13 cellular contexts compared by ENCODE assay signal in the genomic region with DNA sequence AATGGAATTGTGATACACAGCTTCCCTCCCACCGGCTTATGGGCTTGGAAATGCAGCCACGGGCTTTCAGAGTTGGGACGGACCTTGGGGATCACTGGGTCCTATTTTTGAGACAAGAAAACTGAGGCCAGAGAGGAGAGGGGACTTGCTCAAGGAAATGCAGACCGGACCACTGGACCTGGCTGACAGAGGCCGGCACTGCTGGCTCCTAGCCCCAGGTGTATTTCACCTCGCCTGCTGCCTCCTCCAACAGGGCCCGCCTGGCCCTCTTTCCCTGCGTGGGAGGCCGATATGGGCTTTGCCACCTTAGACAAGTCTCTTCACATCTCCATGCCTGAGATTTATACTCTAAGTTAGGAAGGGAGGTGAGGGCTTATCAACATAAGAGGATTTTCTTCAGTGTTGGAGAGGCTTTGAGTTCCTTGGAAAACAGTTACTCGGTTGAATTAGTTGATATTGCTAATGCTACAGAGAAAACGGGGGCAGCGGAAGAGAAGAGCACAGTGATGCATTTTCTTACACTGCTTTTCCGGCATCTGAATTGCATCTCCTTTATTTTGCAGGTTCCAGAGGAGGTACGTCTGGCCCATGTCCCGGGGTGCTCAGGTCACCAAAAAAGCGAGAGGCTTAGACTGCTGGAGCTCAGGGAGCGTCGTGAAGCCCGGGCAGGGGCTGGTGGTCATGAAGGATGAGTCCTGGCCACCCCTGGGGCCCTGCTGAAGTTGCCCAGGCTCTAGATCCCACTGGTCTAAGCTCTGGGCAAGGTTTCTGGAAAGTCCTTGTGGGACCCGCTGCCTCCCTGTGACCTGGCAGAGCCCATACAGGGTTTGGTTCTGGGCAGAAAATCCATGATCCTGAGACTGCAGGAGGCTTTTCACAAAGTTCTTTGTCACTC.
"Had no signal": no experiment of that assay in that cellular context is flagged by ENCODE, and none has a peak within 500 bp of the region (broad histone marks: within the 10 kb centered on the region; RNA-seq: fewer than 3 reads in every experiment).

No MANE protein-coding gene starts in this region.

- H3K27ac ChIP-seq: left ventricle myocardium inferior, pancreas, tibial artery, vagina had no signal

- H3K27me3 Mint-ChIP-seq: activated B cell treated with CpG ODN at 0.5 μM for 24 hours; activated naive CD8-positive, alpha-beta T cell had no signal

- H3K27ac Mint-ChIP-seq: activated B cell treated with CpG ODN at 0.5 μM for 24 hours had no signal

- H3K4me3 Mint-ChIP-seq: activated B cell treated with CpG ODN at 0.5 μM for 24 hours; activated naive CD8-positive, alpha-beta T cell had no signal

- H3K4me3 ChIP-seq: left ventricle myocardium inferior, pancreas, tibial artery, vagina had no signal

- ATAC-seq: pancreas had no signal

- H3K27me3 ChIP-seq: pancreas, tibial artery, vagina had no signal

- H3K4me1 ChIP-seq: pancreas, tibial artery, vagina had no signal

- H3K9me3 Mint-ChIP-seq: activated B cell treated with CpG ODN at 0.5 μM for 24 hours had no signal

- H3K9me3 ChIP-seq: left ventricle myocardium inferior, pancreas, tibial artery, vagina had no signal

- DNase-seq: activated B cell treated with CpG ODN at 0.5 μM for 24 hours; activated CD4-positive, alpha-beta T cell treated with anti-CD3 and anti-CD28 coated beads, Interleukin-2, amount 50 U/mL, for 1 hour; activated effector memory CD4-positive, alpha-beta T cell treated with Interleukin-2 at 50 U/mL for 16 hours; activated T-cell treated with anti-CD3 and anti-CD28 coated beads, Interleukin-2, amount 50 U/mL, for 1 hour; foreskin melanocyte; islet precursor cell; left ventricle myocardium inferior; mesenchymal stem cell; retina had no signal

- H3K4me1 Mint-ChIP-seq: activated B cell treated with CpG ODN at 0.5 μM for 24 hours had no signal
